Comparison of ENCODE assay signal across 8 cellular contexts in genomic region chr3:139935866-139936817, GRCh38. TPM values are rescaled to one million over a fixed set of nuclear protein-coding genes. Genes with fewer than 3 reads are reported as not detected.
DNase-seq lines count a peak whose midpoint lies in the region; ATAC-seq and TF ChIP-seq lines count a peak whose summit lies in the region.

No MANE protein-coding gene starts in this region.

- H3K27ac Mint-ChIP-seq in type B pancreatic cell = no peak overlapping the region

- peaks cover 54% of the 10 kb centered on the region for H3K27me3 Mint-ChIP-seq in type B pancreatic cell

- DNase-seq in NOMO-1 (lab: John Stamatoyannopoulos, UW; ENCODE audit: unreplicated experiment in 2 of 2) = peak; percentile 18 to 38
- DNase-seq in NOMO-1 treated with dmso at 0.1 percent for 144 hours (lab: John Stamatoyannopoulos, UW; ENCODE audit: unreplicated experiment) = no peak
- peak; percentile 14 for DNase-seq in astrocyte of the spinal cord (ENCODE audit: low read depth, low spot score)
- peak; percentile 78 for DNase-seq in left kidney (ENCODE audit: low read depth, low spot score)
- DNase-seq in type B pancreatic cell (ENCODE audit: extremely low spot score, unreplicated experiment) = no peak
- no peak for DNase-seq in activated CD4-positive, alpha-beta T cell treated with anti-CD3 and anti-CD28 coated beads for 48 hours

- H3K9me3 Mint-ChIP-seq in type B pancreatic cell = no peaks in the 10 kb centered on the region

- no peaks in the 10 kb centered on the region for H3K36me3 Mint-ChIP-seq in type B pancreatic cell

- peaks cover 12% of the 10 kb centered on the region for H3K4me1 Mint-ChIP-seq in type B pancreatic cell (ENCODE audit: unreplicated experiment)

- peak overlapping the region; percentile 39 for H3K4me3 ChIP-seq in astrocyte of the spinal cord (ENCODE audit: low read depth, low read length)

- peak overlapping the region; percentile 89 for H3K4me3 Mint-ChIP-seq in type B pancreatic cell

- in situ Hi-C loops in astrocyte of the spinal cord (cut with HindIII; ENCODE audit: low sequenced_read_pairs) = no loop called here

- TF ChIP-seq CTCF in astrocyte of the spinal cord (IDR thresholded peaks at IDR 0.05; ENCODE audit: low read depth, low read length) (no peak), type B pancreatic cell (conservative IDR thresholded peaks at IDR 0.05) (no peak)

- ATAC-seq in HG02981 (IDR thresholded peaks at IDR 0.05; ENCODE audit: unreplicated experiment) = no peak
- no peak for ATAC-seq in HG03135 (IDR thresholded peaks at IDR 0.05; ENCODE audit: unreplicated experiment)

RNA-seq across cellular contexts. Expression of gene CLSTN2, which starts 1.2 kb away (rescaled TPM):
- 12.9 and 15.5 TPM in 2 replicates for total RNA-seq in type B pancreatic cell (ENCODE audit: low replicate concordance)

Comparison
In these comparisons a context has a peak if more than half of its experiments do, and no peak if none do; other contexts are left out.
1. DNase-seq: peak in NOMO-1 (2 of 2), astrocyte of the spinal cord (single experiment) and left kidney (single experiment); none in NOMO-1 treated with dmso at 0.1 percent for 144 hours (single experiment), type B pancreatic cell (single experiment) and activated CD4-positive, alpha-beta T cell treated with anti-CD3 and anti-CD28 coated beads for 48 hours (single experiment).